Comparison of ENCODE assay signal across 18 cellular contexts in genomic region chr2:98510322-98510662, GRCh38.
"Had no signal": no experiment of that assay in that cellular context is flagged by ENCODE, and none has a peak within 500 bp of the region (broad histone marks: within the 10 kb centered on the region; RNA-seq: fewer than 3 reads in every experiment).

No MANE protein-coding gene starts in this region.

- H3K9me3 ChIP-seq: gastrocnemius medialis, heart right ventricle, right atrium auricular region, tibial artery, uterus had no signal

- H3K27ac Mint-ChIP-seq: progenitor cell of endocrine pancreas had no signal

- DNase-seq: activated CD4-positive, alpha-beta T cell treated with anti-CD3 and anti-CD28 coated beads for 48 hours; activated effector memory CD4-positive, alpha-beta T cell treated with anti-CD3 and anti-CD28 coated beads, Interleukin-2, amount 50 U/mL, for 16 hours; aorta; cerebellar nuclear complex; dermis blood vessel endothelial cell; endodermal cell; gastrocnemius medialis; heart right ventricle; left cardiac atrium; stimulated activated CD4-positive, alpha-beta T cell treated with anti-CD3 and anti-CD28 coated beads, Interleukin-15, amount 100 ng/mL, for 24 hours; stimulated activated CD4-positive, alpha-beta T cell treated with anti-CD3 and anti-CD28 coated beads, Interleukin-4, amount 100 ng/mL, for 1 hour; stimulated activated naive CD4-positive, alpha-beta T cell; T-helper 2 cell; tibial artery; uterus had no signal

- H3K27me3 Mint-ChIP-seq: progenitor cell of endocrine pancreas had no signal

- H3K9me3 Mint-ChIP-seq: endodermal cell had no signal

- H3K4me3 ChIP-seq: gastrocnemius medialis, heart right ventricle, right atrium auricular region, skin epidermis, tibial artery, uterus had no signal

- H3K27me3 ChIP-seq: gastrocnemius medialis, heart right ventricle, right atrium auricular region, tibial artery, uterus had no signal

- H3K4me3 Mint-ChIP-seq: endodermal cell had no signal

- ATAC-seq: gastrocnemius medialis, heart right ventricle, left cardiac atrium had no signal

- H3K27ac ChIP-seq: right atrium auricular region, skin epidermis, tibial artery, uterus had no signal

- H3K36me3 ChIP-seq: gastrocnemius medialis, heart right ventricle, right atrium auricular region, tibial artery, uterus had no signal
